17 cellular contexts compared by ENCODE assay signal in genomic region chr12:15164997-15165659, GRCh38. TPM values are rescaled to one million over a fixed set of nuclear protein-coding genes. Genes with fewer than 3 reads are reported as not detected.
DNase-seq lines count a peak whose midpoint lies in the region; ATAC-seq, FAIRE-seq and TF ChIP-seq lines count a peak whose summit lies in the region.
"Had no signal": no experiment of that assay in that cellular context is flagged by ENCODE, and none has a peak within 500 bp of the region (broad histone marks: within the 10 kb centered on the region; RNA-seq: fewer than 3 reads in every experiment).

No MANE protein-coding gene starts in this region.

- H3K79me2 ChIP-seq in astrocyte (ENCODE audit: insufficient read depth, low read length), result no peaks in the 10 kb centered on the region

- H3K27ac ChIP-seq in astrocyte (ENCODE audit: low read depth, low read length), result no peak overlapping the region
- peak overlapping the region; percentile 76 for H3K27ac ChIP-seq in rectal smooth muscle tissue (ENCODE audit: low read depth, low read length)
- H3K27ac ChIP-seq: SJCRH30 had no signal

- no peak overlapping the region for H3K4me3 Mint-ChIP-seq in astrocyte (ENCODE audit: unreplicated experiment)
- H3K4me3 Mint-ChIP-seq: mesothelial cell of epicardium had no signal

- peak; percentile 49 for DNase-seq in ACHN
- DNase-seq in astrocyte (ENCODE audit: low read depth), result peak; percentile 51
- no peak for DNase-seq in left cardiac atrium
- DNase-seq in activated CD8-positive, alpha-beta memory T cell treated with anti-CD3 and anti-CD28 coated beads, Interleukin-2, amount 50 U/mL, for 4 hours, result no peak
- DNase-seq in KBM-7, result no peak
- no peak for DNase-seq in H54 (ENCODE audit: insufficient read length, low spot score)
- no peak for DNase-seq in NCI-H524 treated with DMSO at 0.1 percent for 48 hours (lab: John Stamatoyannopoulos, UW)
- DNase-seq: activated CD4-positive, alpha-beta T cell treated with anti-CD3 and anti-CD28 coated beads for 48 hours; activated naive CD4-positive, alpha-beta T cell treated with anti-CD3 and anti-CD28 coated beads, Interleukin-2, amount 50 U/mL, for 16 hours; NCI-H2171 treated with DMSO at 0.1 percent for 48 hours; SJCRH30; stimulated activated CD4-positive, alpha-beta T cell treated with anti-CD3 and anti-CD28 coated beads, Interleukin-2, amount 100 ng/mL, for 48 hours; trophoblast cell had no signal

- no peak for TF ChIP-seq POLR2A in H54 (IDR thresholded peaks at IDR 0.05; ENCODE audit: low read depth, low read length)

- H2AFZ ChIP-seq in astrocyte (ENCODE audit: low read depth, low read length), result no peak overlapping the region

- peak overlapping the region; percentile 43 for H3K4me2 ChIP-seq in astrocyte (ENCODE audit: low read length)

- H3K27me3 ChIP-seq in astrocyte (ENCODE audit: insufficient read depth, low read length) (no peaks in the 10 kb centered on the region), rectal smooth muscle tissue (ENCODE audit: control insufficient read depth, insufficient read depth, low read length) (no peaks in the 10 kb centered on the region)
- H3K27me3 ChIP-seq: SJCRH30 had no signal

- TF ChIP-seq CTCF in astrocyte (IDR thresholded peaks at IDR 0.05; ENCODE audit: insufficient read depth, low read depth, low read length), result no peak

- H3K36me3 ChIP-seq in astrocyte (ENCODE audit: insufficient read depth, low read length) (no peaks in the 10 kb centered on the region), rectal smooth muscle tissue (ENCODE audit: control insufficient read depth, insufficient read depth, low read length) (no peaks in the 10 kb centered on the region)
- H3K36me3 ChIP-seq: SJCRH30 had no signal

- peaks cover 1% of the 10 kb centered on the region for H3K9me3 Mint-ChIP-seq in astrocyte (ENCODE audit: unreplicated experiment)

- in situ Hi-C loops in ACHN (cut with HindIII; ENCODE audit: low pct_ligation_motif_present, low pct_unique_long_range_greater_than_20kb, low sequenced_read_pairs) (no loop called here), KBM-7 (cut with MboI; ENCODE audit: low pct_unique_long_range_greater_than_20kb, low sequenced_read_pairs) (no loop called here)

- H3K4me1 ChIP-seq in astrocyte (ENCODE audit: insufficient read depth, low read length) (no peaks in the 10 kb centered on the region), rectal smooth muscle tissue (ENCODE audit: control insufficient read depth, insufficient read depth, low read length) (peaks cover 35% of the 10 kb centered on the region)
- H3K4me1 ChIP-seq: SJCRH30 had no signal

- H3K9ac ChIP-seq in astrocyte (ENCODE audit: low read length), result no peak overlapping the region
- no peak overlapping the region for H3K9ac ChIP-seq in rectal smooth muscle tissue (ENCODE audit: low read length)

- no peaks in the 10 kb centered on the region for H4K20me1 ChIP-seq in astrocyte (ENCODE audit: insufficient read depth, low read length)

- H3K27me3 Mint-ChIP-seq in astrocyte (ENCODE audit: low read depth, unreplicated experiment), result peaks cover 3% of the 10 kb centered on the region

- intact Hi-C loops in left cardiac atrium (cut with DNase I), result no loop called here

- no peak overlapping the region for H3K4me3 ChIP-seq in astrocyte (ENCODE audit: insufficient read depth, low read depth, low read length)
- H3K4me3 ChIP-seq in rectal smooth muscle tissue (ENCODE audit: low read length), result no peak overlapping the region
- H3K4me3 ChIP-seq: SJCRH30 had no signal

- FAIRE-seq in astrocyte (lab: Jason Lieb, UNC) (no peak), H54 (lab: Jason Lieb, UNC) (no peak)
- FAIRE-seq: HTR-8/SVneo had no signal

- peak; percentile 84 to 86 for ATAC-seq in left cardiac atrium
- ATAC-seq: esophagus mucosa had no signal

- H3K36me3 Mint-ChIP-seq in astrocyte (ENCODE audit: low read depth, unreplicated experiment), result no peaks in the 10 kb centered on the region

- H3K4me1 Mint-ChIP-seq in astrocyte (ENCODE audit: low read depth, unreplicated experiment), result peaks cover 3% of the 10 kb centered on the region

- no peaks in the 10 kb centered on the region for H3K9me3 ChIP-seq in astrocyte (ENCODE audit: insufficient read depth, low read depth, low read length)
- H3K9me3 ChIP-seq: SJCRH30 had no signal

- no peak overlapping the region for H3K27ac Mint-ChIP-seq in astrocyte (ENCODE audit: unreplicated experiment)
- H3K27ac Mint-ChIP-seq: mesothelial cell of epicardium had no signal

RNA-seq across cellular contexts. Expression of gene RERG, which starts 56.1 kb away (rescaled TPM):
- 0.14 TPM in 1 of 2 replicates, not detected in the other for total RNA-seq in astrocyte
- total RNA-seq in left cardiac atrium, result 1 to 10 TPM; 7.0 to 7.3 TPM
- total RNA-seq: SJCRH30 had no signal

Comparison
In these comparisons a context has a peak if more than half of its experiments do, and no peak if none do; other contexts are left out.
1. DNase-seq: peak in ACHN (single experiment) and astrocyte (single experiment); none in left cardiac atrium (single experiment), activated CD8-positive, alpha-beta memory T cell treated with anti-CD3 and anti-CD28 coated beads, Interleukin-2, amount 50 U/mL, for 4 hours (single experiment), KBM-7 (single experiment), H54 (single experiment) and NCI-H524 treated with DMSO at 0.1 percent for 48 hours (single experiment).